1 cellular context compared by ENCODE assay signal in genomic region chr11:72787262-72788104, GRCh38.
A peak's percentile ranks its signal among the peaks of the same experiment; 100 is the strongest.
TF ChIP-seq lines count a peak whose summit lies in the region.

No MANE protein-coding gene starts in this region.

TF ChIP-seq in K562, 482 proteins besides CTCF, POLR2A, EP300 and RAD21 (continued from another document and continues in another):
- TF ChIP-seq PHF20 (IDR thresholded peaks at IDR 0.05; ENCODE audit: partially characterized antibody) (peak; percentile 40), ZNF3 (CRISPR knock-in tag; IDR thresholded peaks at IDR 0.05) (no peak), RCOR1 (IDR thresholded peaks at IDR 0.05; ENCODE audit: borderline replicate concordance in 1 of 2, low read depth in 2 of 2, low read length in 2 of 2) (no peak), NRF1 (conservative IDR thresholded peaks at IDR 0.05 in 1 of 2, IDR thresholded peaks at IDR 0.05 in 1 of 2) (peak in 1 of 2 experiments; percentile 32; a peak in 2 of 4 replicates), KLF6 (CRISPR knock-in tag; IDR thresholded peaks at IDR 0.05; ENCODE audit: borderline replicate concordance) (peak; percentile 23; the same call in 1 of the 2 replicates), ZNF75A (CRISPR knock-in tag; IDR thresholded peaks at IDR 0.05) (no peak), PYGO2 (tag; IDR thresholded peaks at IDR 0.05) (no peak), HSF4 (CRISPR knock-in tag; IDR thresholded peaks at IDR 0.05; ENCODE audit: borderline replicate concordance) (no peak), CUX1 (CRISPR knock-in tag; IDR thresholded peaks at IDR 0.05) (peak; percentile 72; the same call in 1 of the 2 replicates), MGA (IDR thresholded peaks at IDR 0.05) (peak; percentile 90), PTTG1 (tag; IDR thresholded peaks at IDR 0.05; ENCODE audit: low read depth) (no peak), SMAD1 (IDR thresholded peaks at IDR 0.05; ENCODE audit: low read depth, low read length, partially characterized antibody) (no peak), FOXP4 (CRISPR knock-in tag; IDR thresholded peaks at IDR 0.05; ENCODE audit: borderline replicate concordance) (no peak), CREB3 (tag; conservative IDR thresholded peaks at IDR 0.05; ENCODE audit: low read depth) (no peak; the same call in 1 of the 2 replicates), CEBPG (CRISPR knock-in tag; IDR thresholded peaks at IDR 0.05) (no peak), CEBPG (tag; conservative IDR thresholded peaks at IDR 0.05 in 1 of 2, IDR thresholded peaks at IDR 0.05 in 1 of 2) (no peak), ZMIZ1 (IDR thresholded peaks at IDR 0.05; ENCODE audit: low read depth in 2 of 2, low read length in 2 of 2) (no peak), ZNF232 (CRISPR knock-in tag; IDR thresholded peaks at IDR 0.05) (no peak), TSC22D4 (tag; IDR thresholded peaks at IDR 0.05) (no peak), TEAD2 (tag; IDR thresholded peaks at IDR 0.05) (no peak), GABPA (tag; conservative IDR thresholded peaks at IDR 0.05; ENCODE audit: low read depth) (peak; percentile 54; the same call in 1 of the 2 replicates), HIVEP1 (CRISPR knock-in tag; IDR thresholded peaks at IDR 0.05) (no peak), USF1 (CRISPR knock-in tag; IDR thresholded peaks at IDR 0.05) (no peak), LCOR (CRISPR knock-in tag; IDR thresholded peaks at IDR 0.05) (0 out of 2 replicates have a peak, but pooled peaks have one; percentile 33), VEZF1 (CRISPR knock-in tag; IDR thresholded peaks at IDR 0.05) (peak; percentile 66), ZBTB8A (IDR thresholded peaks at IDR 0.05; ENCODE audit: partially characterized antibody) (no peak), LEF1 (IDR thresholded peaks at IDR 0.05) (no peak), CCAR2 (IDR thresholded peaks at IDR 0.05; ENCODE audit: low read depth, low read length) (no peak)
